In genomic region chr10:47287365-47287802, GRCh38 we compare ENCODE assay signal across 27 cellular contexts. TPM values are rescaled to one million over a fixed set of nuclear protein-coding genes. Genes with fewer than 3 reads are reported as not detected.
DNase-seq lines count a peak whose midpoint lies in the region; TF ChIP-seq lines count a peak whose summit lies in the region.
"Had no signal": no experiment of that assay in that cellular context is flagged by ENCODE, and none has a peak within 500 bp of the region (broad histone marks: within the 10 kb centered on the region; RNA-seq: fewer than 3 reads in every experiment).

No MANE protein-coding gene starts in this region.

- TF ChIP-seq CTCF in osteocyte (IDR thresholded peaks at IDR 0.05) (no peak), RWPE1 (conservative IDR thresholded peaks at IDR 0.05; ENCODE audit: low read depth) (no peak)

- DNase-seq in DMS79 treated with DMSO at 0.1 percent for 48 hours (lab: John Stamatoyannopoulos, UW) (peak; percentile 43), NCI-H69 (lab: John Stamatoyannopoulos, UW) (peak; percentile 9), cardiac septum (ENCODE audit: low spot score) (peak; percentile 74), osteocyte (ENCODE audit: extremely low spot score, unreplicated experiment) (peak; percentile 76), RWPE1 (ENCODE audit: low spot score) (no peak), MG63 (no peak)
- no peak for DNase-seq in activated CD4-positive, alpha-beta T cell treated with anti-CD3 and anti-CD28 coated beads, Interleukin-2, amount 50 U/mL, for 48 hours
- DNase-seq: activated T-cell treated with anti-CD3 and anti-CD28 coated beads, Interleukin-2, amount 50 U/mL, for 4 hours; COR-L47; effector memory CD4-positive, alpha-beta T cell; glutamatergic neuron; NCI-H146; NCI-H526 treated with DMSO at 0.1 percent for 48 hours; psoas muscle; SJCRH30; small intestine; stimulated activated CD4-positive, alpha-beta T cell treated with anti-CD3 and anti-CD28 coated beads, Interleukin-2, amount 100 ng/mL, for 48 hours; transverse colon had no signal

- H3K4me3 Mint-ChIP-seq in osteocyte (ENCODE audit: unreplicated experiment), result no peak overlapping the region
- H3K4me3 Mint-ChIP-seq: activated CD4-positive, alpha-beta memory T cell treated with anti-CD3 and anti-CD28 coated beads, Interleukin-2, amount 10 ng/mL, durations not matched to agents 7 days and 5 days; activated T-cell treated with anti-CD3 and anti-CD28 coated beads, Interleukin-2, amount 50 U/mL, for 4 hours; neural progenitor cell; stimulated activated naive CD8-positive, alpha-beta T cell treated with anti-CD3 and anti-CD28 coated beads, Interleukin-15, Interleukin-2, amounts not matched to agents 100 ng/mL and 50 ng/mL, for 24 hours; T-helper 1 cell treated with Interleukin-12 subunit alpha and Interleukin-12 subunit beta and Interleukin-4 antibody, amounts not matched to agents 30 μg/mL and 1 μg/mL, for 36 hours had no signal

- intact Hi-C loops in cardiac septum (cut with DNase I), result no loop called here

- H3K4me1 Mint-ChIP-seq in osteocyte (ENCODE audit: unreplicated experiment), result no peaks in the 10 kb centered on the region

- no peak overlapping the region for H3K4me3 ChIP-seq in MG63
- H3K4me3 ChIP-seq: HAP-1, neural progenitor cell, psoas muscle, SJCRH30, transverse colon had no signal

- H3K27me3 ChIP-seq in MG63, result no peaks in the 10 kb centered on the region
- H3K27me3 ChIP-seq: neural progenitor cell, SJCRH30, transverse colon had no signal

- no peak overlapping the region for H3K27ac Mint-ChIP-seq in osteocyte (ENCODE audit: unreplicated experiment)
- H3K27ac Mint-ChIP-seq: activated CD4-positive, alpha-beta memory T cell treated with anti-CD3 and anti-CD28 coated beads, Interleukin-2, amount 10 ng/mL, durations not matched to agents 7 days and 5 days; neural progenitor cell; T-helper 1 cell treated with Interleukin-12 subunit alpha and Interleukin-12 subunit beta and Interleukin-4 antibody, amounts not matched to agents 30 μg/mL and 1 μg/mL, for 36 hours had no signal

- H3K36me3 Mint-ChIP-seq in osteocyte (ENCODE audit: unreplicated experiment), result no peaks in the 10 kb centered on the region
- H3K36me3 Mint-ChIP-seq: activated naive CD4-positive, alpha-beta T cell treated with anti-CD3 and anti-CD28 coated beads, Interleukin-2, amount 50 U/mL, for 72 hours; neural progenitor cell had no signal

- H3K27ac ChIP-seq in RWPE1, result no peak overlapping the region
- H3K27ac ChIP-seq: neural progenitor cell, psoas muscle, SJCRH30, transverse colon had no signal

- CTCF ChIA-PET in RWPE1 (lab: Yijun Ruan, JAX), result interaction anchor here (0.9 kb wide), 1 partner anchor 24 kb away, joined by 4 read pairs; no protein-coding TSS in a partner anchor

- no peaks in the 10 kb centered on the region for H3K9me3 Mint-ChIP-seq in osteocyte (ENCODE audit: unreplicated experiment)
- H3K9me3 Mint-ChIP-seq: activated CD4-positive, alpha-beta memory T cell treated with anti-CD3 and anti-CD28 coated beads, Interleukin-2, amount 10 ng/mL, durations not matched to agents 7 days and 5 days; activated naive CD4-positive, alpha-beta T cell treated with anti-CD3 and anti-CD28 coated beads, Interleukin-2, amount 50 U/mL, for 72 hours; activated T-cell treated with anti-CD3 and anti-CD28 coated beads, Interleukin-2, amount 50 U/mL, for 4 hours; stimulated activated naive CD8-positive, alpha-beta T cell treated with anti-CD3 and anti-CD28 coated beads, Interleukin-15, Interleukin-2, amounts not matched to agents 100 ng/mL and 50 ng/mL, for 24 hours; T-helper 1 cell treated with Interleukin-12 subunit alpha and Interleukin-12 subunit beta and Interleukin-4 antibody, amounts not matched to agents 30 μg/mL and 1 μg/mL, for 36 hours had no signal

- no peaks in the 10 kb centered on the region for H3K9me3 ChIP-seq in MG63
- H3K9me3 ChIP-seq: HAP-1, psoas muscle, SJCRH30, transverse colon had no signal

- POLR2A ChIA-PET in RWPE1 (lab: Yijun Ruan, JAX; ENCODE audit: low non-redundant PET), result no interaction called here

- H3K27me3 Mint-ChIP-seq in osteocyte (ENCODE audit: unreplicated experiment), result peaks cover 21% of the 10 kb centered on the region
- H3K27me3 Mint-ChIP-seq: activated CD4-positive, alpha-beta memory T cell treated with anti-CD3 and anti-CD28 coated beads, Interleukin-2, amount 10 ng/mL, durations not matched to agents 7 days and 5 days; stimulated activated naive CD8-positive, alpha-beta T cell treated with anti-CD3 and anti-CD28 coated beads, Interleukin-15, Interleukin-2, amounts not matched to agents 100 ng/mL and 50 ng/mL, for 24 hours had no signal

- H3K36me3 ChIP-seq in MG63, result no peaks in the 10 kb centered on the region
- H3K36me3 ChIP-seq: HAP-1, neural progenitor cell, SJCRH30, transverse colon had no signal

RNA-seq across cellular contexts. Expression of gene GDF10, which starts 12.6 kb away (rescaled TPM):
- total RNA-seq in cardiac septum, result 1.7 TPM
- not detected in 2 replicates for total RNA-seq in osteocyte
- not detected in 2 replicates for total RNA-seq in MG63 (2014; rRNA removed; shearing (Covaris generic); ENCODE audit: low replicate concordance)
- total RNA-seq: activated CD4-positive, alpha-beta memory T cell treated with anti-CD3 and anti-CD28 coated beads, Interleukin-2, amount 10 ng/mL, durations not matched to agents 7 days and 5 days; LHCN-M2; OCI-LY7; SJCRH30 had no signal

RNA-seq across cellular contexts. Expression of gene GDF2, which starts 34.9 kb away (rescaled TPM):
- total RNA-seq in cardiac septum (not detected), osteocyte (not detected in 2 replicates)
- total RNA-seq in MG63 (2014; rRNA removed; shearing (Covaris generic); ENCODE audit: low replicate concordance), result not detected in 2 replicates
- total RNA-seq: activated CD4-positive, alpha-beta memory T cell treated with anti-CD3 and anti-CD28 coated beads, Interleukin-2, amount 10 ng/mL, durations not matched to agents 7 days and 5 days; activated naive CD4-positive, alpha-beta T cell treated with anti-CD3 and anti-CD28 coated beads, Interleukin-2, amount 50 U/mL, for 72 hours; activated T-cell treated with anti-CD3 and anti-CD28 coated beads, Interleukin-2, amount 50 U/mL, for 4 hours; LHCN-M2; lower leg skin; OCI-LY7; psoas muscle; SJCRH30; transverse colon had no signal

Comparison
In these comparisons a context has a peak if more than half of its experiments do, and no peak if none do; other contexts are left out.
1. DNase-seq: peak in DMS79 treated with DMSO at 0.1 percent for 48 hours (single experiment), NCI-H69 (single experiment), cardiac septum (single experiment) and osteocyte (single experiment); none in activated CD4-positive, alpha-beta T cell treated with anti-CD3 and anti-CD28 coated beads, Interleukin-2, amount 50 U/mL, for 48 hours (0 of 2), RWPE1 (single experiment) and MG63 (single experiment).